ENCODE assay signal across 1 cellular context in genomic region chr22:22018825-22019658, GRCh38.
TF ChIP-seq lines count a peak whose summit lies in the region.

No MANE protein-coding gene starts in this region.

TF ChIP-seq in K562, 482 proteins besides CTCF, POLR2A, EP300 and RAD21 (continued from another document and continues in another):
- TF ChIP-seq ARID4B (CRISPR knock-in tag; IDR thresholded peaks at IDR 0.05): no peak
- no peak for TF ChIP-seq U2AF1 (optimal IDR thresholded peaks at IDR 0.05; ENCODE audit: low read depth, low read length)
- TF ChIP-seq PHF20 (IDR thresholded peaks at IDR 0.05; ENCODE audit: partially characterized antibody): no peak
- TF ChIP-seq MEIS2 (IDR thresholded peaks at IDR 0.05; ENCODE audit: partially characterized antibody): no peak
- TF ChIP-seq NR2C1 (IDR thresholded peaks at IDR 0.05): no peak
- no peak for TF ChIP-seq NR2C1 (tag; IDR thresholded peaks at IDR 0.05)
- no peak for TF ChIP-seq ZNF253 (CRISPR knock-in tag; conservative IDR thresholded peaks at IDR 0.05)
- TF ChIP-seq MTA3 (IDR thresholded peaks at IDR 0.05; ENCODE audit: borderline replicate concordance): no peak
- TF ChIP-seq MXD1 (CRISPR knock-in tag; IDR thresholded peaks at IDR 0.05; ENCODE audit: borderline replicate concordance, poor library complexity, severe bottlenecking): no peak
- TF ChIP-seq KLF16 (IDR thresholded peaks at IDR 0.05): no peak
- no peak for TF ChIP-seq ZNF699 (CRISPR knock-in tag; IDR thresholded peaks at IDR 0.05; ENCODE audit: insufficient replicate concordance)
- TF ChIP-seq ZNF75A (CRISPR knock-in tag; IDR thresholded peaks at IDR 0.05): no peak
- TF ChIP-seq SNRNP70 (optimal IDR thresholded peaks at IDR 0.05; ENCODE audit: low read depth, low read length): no peak
- no peak for TF ChIP-seq BRD4 (IDR thresholded peaks at IDR 0.05)
- no peak for TF ChIP-seq TAL1 (IDR thresholded peaks at IDR 0.05)
- no peak for TF ChIP-seq ZNF830 (CRISPR knock-in tag; IDR thresholded peaks at IDR 0.05)
- TF ChIP-seq PPARD (CRISPR knock-in tag; IDR thresholded peaks at IDR 0.05): no peak
- 0 out of 2 replicates have a peak, but pooled peaks have one; percentile 43 for TF ChIP-seq ZNF354B (CRISPR knock-in tag; IDR thresholded peaks at IDR 0.05)
- TF ChIP-seq ETS1 (conservative IDR thresholded peaks at IDR 0.05; ENCODE audit: control insufficient read depth, low read depth, low read length): no peak
- TF ChIP-seq MECOM (CRISPR knock-in tag; IDR thresholded peaks at IDR 0.05): no peak
- no peak for TF ChIP-seq SRSF9 (IDR thresholded peaks at IDR 0.05; ENCODE audit: borderline replicate concordance, low read depth, low read length)
- no peak for TF ChIP-seq PCBP1 (IDR thresholded peaks at IDR 0.05; ENCODE audit: low read depth, low read length, poor library complexity, severe bottlenecking)
- TF ChIP-seq SUPT5H (IDR thresholded peaks at IDR 0.05): no peak
- no peak for TF ChIP-seq ZNF518B (CRISPR knock-in tag; IDR thresholded peaks at IDR 0.05)
- peak; percentile 56 for TF ChIP-seq NCOR1 (IDR thresholded peaks at IDR 0.05)
- no peak for TF ChIP-seq CTBP1 (IDR thresholded peaks at IDR 0.05; ENCODE audit: borderline replicate concordance)
- 0 out of 2 replicates have a peak, but pooled peaks have one; percentile 26 for TF ChIP-seq XRCC5 (IDR thresholded peaks at IDR 0.05; ENCODE audit: low read depth, low read length)
- 0 out of 2 replicates have a peak, but pooled peaks have one; percentile 3 for TF ChIP-seq ZSCAN32 (CRISPR knock-in tag; IDR thresholded peaks at IDR 0.05)
- TF ChIP-seq MAFK (IDR thresholded peaks at IDR 0.05; ENCODE audit: low read length): 0 out of 2 replicates have a peak, but pooled peaks have one; percentile 3
- TF ChIP-seq E2F4 (CRISPR knock-in tag; IDR thresholded peaks at IDR 0.05; ENCODE audit: low read depth): 0 out of 2 replicates have a peak, but pooled peaks have one; percentile 39
- no peak for TF ChIP-seq ZBTB12 (CRISPR knock-in tag; IDR thresholded peaks at IDR 0.05)
- no peak for TF ChIP-seq CCNT2 (IDR thresholded peaks at IDR 0.05; ENCODE audit: borderline replicate concordance, extremely low read depth, insufficient read length, low read depth, low read length)
- TF ChIP-seq ZNF655 (CRISPR knock-in tag; IDR thresholded peaks at IDR 0.05): no peak
- peak; percentile 22; the same call in 1 of the 2 replicates for TF ChIP-seq USF1 (CRISPR knock-in tag; IDR thresholded peaks at IDR 0.05)
- no peak for TF ChIP-seq HDAC3 (IDR thresholded peaks at IDR 0.05; ENCODE audit: borderline replicate concordance, partially characterized antibody)
- no peak for TF ChIP-seq TEAD1 (CRISPR knock-in tag; IDR thresholded peaks at IDR 0.05)
- no peak for TF ChIP-seq SMC3 (conservative IDR thresholded peaks at IDR 0.05; ENCODE audit: insufficient read depth, low read depth, low read length)
- TF ChIP-seq ZNF280A (IDR thresholded peaks at IDR 0.05; ENCODE audit: low read depth, partially characterized antibody): no peak
- no peak for TF ChIP-seq PHF8 (IDR thresholded peaks at IDR 0.05; ENCODE audit: borderline replicate concordance, low read length)
- TF ChIP-seq RFX7 (CRISPR knock-in tag; IDR thresholded peaks at IDR 0.05): no peak
- TF ChIP-seq FOXP1 (CRISPR knock-in tag; IDR thresholded peaks at IDR 0.05): no peak
- TF ChIP-seq PTTG1 (tag; IDR thresholded peaks at IDR 0.05; ENCODE audit: low read depth): no peak
- no peak for TF ChIP-seq E4F1 (CRISPR knock-in tag; IDR thresholded peaks at IDR 0.05; ENCODE audit: borderline replicate concordance)
- peak; percentile 47; the same call in 1 of the 2 replicates for TF ChIP-seq GATA2 (CRISPR knock-in tag; IDR thresholded peaks at IDR 0.05)
- TF ChIP-seq SETDB1 (IDR thresholded peaks at IDR 0.05; ENCODE audit: low read length): no peak
- TF ChIP-seq CBFA2T3 (IDR thresholded peaks at IDR 0.05): no peak
- no peak for TF ChIP-seq THRB (CRISPR knock-in tag; conservative IDR thresholded peaks at IDR 0.05)
